ENCODE assay signal across 8 cellular contexts in the genomic region with DNA sequence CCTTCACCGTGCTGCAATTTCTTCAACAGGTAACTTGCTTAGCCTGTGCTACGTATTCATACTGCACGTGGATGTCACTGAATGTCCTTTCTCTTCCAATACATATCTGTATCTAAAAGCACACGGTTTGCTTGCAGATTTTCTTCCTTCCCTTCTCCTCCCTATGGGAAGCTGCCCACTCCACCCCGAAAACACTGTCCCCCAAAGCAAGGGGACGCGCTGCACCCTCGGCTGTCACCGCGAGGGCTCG. TPM values are rescaled to one million over a fixed set of nuclear protein-coding genes. Genes with fewer than 3 reads are reported as not detected.
DNase-seq lines count a peak whose midpoint lies in the region; ATAC-seq, FAIRE-seq and TF ChIP-seq lines count a peak whose summit lies in the region.

No MANE protein-coding gene starts in this region.

- peak; percentile 40 for DNase-seq in stimulated activated CD8-positive, alpha-beta memory T cell treated with anti-CD3 and anti-CD28 coated beads, Interleukin-7, amount 100 ng/mL, for 24 hours (ENCODE audit: low read depth)
- no peak for DNase-seq in stimulated activated CD8-positive, alpha-beta memory T cell treated with anti-CD3 and anti-CD28 coated beads, Interleukin-4, amount 100 ng/mL, for 48 hours
- peak; percentile 67 for DNase-seq in NCI-H2029 treated with DMSO at 0.1 percent for 48 hours (lab: John Stamatoyannopoulos, UW)
- no peak for DNase-seq in astrocyte (ENCODE audit: low read depth)
- DNase-seq in kidney epithelial cell (ENCODE audit: low read depth), result peak; percentile 1
- DNase-seq in suprapubic skin (ENCODE audit: low spot score in 2 of 2), result no peak
- no peak for DNase-seq in activated effector memory CD4-positive, alpha-beta T cell treated with anti-CD3 and anti-CD28 coated beads, Interleukin-2, amount 50 U/mL, for 16 hours

- H3K27me3 ChIP-seq in astrocyte (ENCODE audit: insufficient read depth, low read length), result no peaks in the 10 kb centered on the region
- H3K27me3 ChIP-seq in kidney epithelial cell (ENCODE audit: control insufficient read depth, insufficient read depth, low read length), result no peaks in the 10 kb centered on the region
- H3K27me3 ChIP-seq in suprapubic skin, result no peaks in the 10 kb centered on the region

- peaks cover 4% of the 10 kb centered on the region for H3K4me1 ChIP-seq in astrocyte (ENCODE audit: insufficient read depth, low read length)
- H3K4me1 ChIP-seq in suprapubic skin, result peaks cover 31% of the 10 kb centered on the region

- H3K9ac ChIP-seq in astrocyte (ENCODE audit: low read length), result peak overlapping the region; percentile 91

- ATAC-seq in HG02870 (IDR thresholded peaks at IDR 0.05; ENCODE audit: unreplicated experiment), result peak; percentile 14

- H3K9me3 ChIP-seq in astrocyte (ENCODE audit: insufficient read depth, low read depth, low read length) (no peaks in the 10 kb centered on the region), suprapubic skin (no peaks in the 10 kb centered on the region)

- H3K9me3 Mint-ChIP-seq in astrocyte (ENCODE audit: unreplicated experiment), result no peaks in the 10 kb centered on the region

- no peak for FAIRE-seq in astrocyte (lab: Jason Lieb, UNC)

- peak overlapping the region; percentile 92 for H3K4me2 ChIP-seq in astrocyte (ENCODE audit: low read length)

- H3K36me3 ChIP-seq in astrocyte (ENCODE audit: insufficient read depth, low read length), result no peaks in the 10 kb centered on the region
- H3K36me3 ChIP-seq in kidney epithelial cell (ENCODE audit: control insufficient read depth, insufficient read depth, low read length), result no peaks in the 10 kb centered on the region
- H3K36me3 ChIP-seq in suprapubic skin, result no peaks in the 10 kb centered on the region

- no peak for TF ChIP-seq CTCF in astrocyte (IDR thresholded peaks at IDR 0.05; ENCODE audit: insufficient read depth, low read depth, low read length)
- TF ChIP-seq CTCF in kidney epithelial cell (IDR thresholded peaks at IDR 0.05; ENCODE audit: insufficient read depth, low read length, poor library complexity, severe bottlenecking), result no peak
- no peak for TF ChIP-seq CTCF in suprapubic skin (IDR thresholded peaks at IDR 0.05)

- H4K20me1 ChIP-seq in astrocyte (ENCODE audit: insufficient read depth, low read length), result no peaks in the 10 kb centered on the region

- H3K79me2 ChIP-seq in astrocyte (ENCODE audit: insufficient read depth, low read length), result peaks cover 14% of the 10 kb centered on the region

- H3K27ac Mint-ChIP-seq in astrocyte (ENCODE audit: unreplicated experiment), result no peak overlapping the region

- H3K4me3 Mint-ChIP-seq in astrocyte (ENCODE audit: unreplicated experiment), result peak overlapping the region; percentile 89

- peaks cover 3% of the 10 kb centered on the region for H3K4me1 Mint-ChIP-seq in astrocyte (ENCODE audit: low read depth, unreplicated experiment)

- no peak for TF ChIP-seq POLR2A in suprapubic skin (IDR thresholded peaks at IDR 0.05)

- H3K27me3 Mint-ChIP-seq in astrocyte (ENCODE audit: low read depth, unreplicated experiment), result no peaks in the 10 kb centered on the region

- H3K4me3 ChIP-seq in astrocyte (ENCODE audit: insufficient read depth, low read depth, low read length), result peak overlapping the region; percentile 74
- peak overlapping the region; percentile 83 for H3K4me3 ChIP-seq in kidney epithelial cell (ENCODE audit: low read depth, low read length)
- H3K4me3 ChIP-seq in suprapubic skin, result peak overlapping the region; percentile 99

- WGBS in suprapubic skin, result 0% methylated on average over 11 of the region's 11 CpGs

- peak overlapping the region; percentile 67 for H2AFZ ChIP-seq in astrocyte (ENCODE audit: low read depth, low read length)

- no peak for TF ChIP-seq EP300 in suprapubic skin (IDR thresholded peaks at IDR 0.05)

- peak overlapping the region; percentile 87 for H3K27ac ChIP-seq in astrocyte (ENCODE audit: low read depth, low read length)
- H3K27ac ChIP-seq in suprapubic skin, result peak overlapping the region; percentile 98

- H3K36me3 Mint-ChIP-seq in astrocyte (ENCODE audit: low read depth, unreplicated experiment), result no peaks in the 10 kb centered on the region

RNA-seq across cellular contexts. Expression of gene TMX4, which starts 0.7 kb away (rescaled TPM):
- 17.3 and 20.4 TPM in 2 replicates for total RNA-seq in astrocyte
- total RNA-seq in kidney epithelial cell, result 17.9 and 18.8 TPM in 2 replicates
- 10 to 100 TPM; 16.2 to 24.2 (median 21.8) TPM for total RNA-seq in suprapubic skin

Comparison
In these comparisons a context has a peak if more than half of its experiments do, and no peak if none do; other contexts are left out.
1. DNase-seq: peak in stimulated activated CD8-positive, alpha-beta memory T cell treated with anti-CD3 and anti-CD28 coated beads, Interleukin-7, amount 100 ng/mL, for 24 hours (single experiment), NCI-H2029 treated with DMSO at 0.1 percent for 48 hours (single experiment) and kidney epithelial cell (single experiment); none in stimulated activated CD8-positive, alpha-beta memory T cell treated with anti-CD3 and anti-CD28 coated beads, Interleukin-4, amount 100 ng/mL, for 48 hours (single experiment), astrocyte (single experiment), suprapubic skin (0 of 2) and activated effector memory CD4-positive, alpha-beta T cell treated with anti-CD3 and anti-CD28 coated beads, Interleukin-2, amount 50 U/mL, for 16 hours (single experiment).
2. Peak in every context shown above with its lines, with median percentiles within 50 percentile points of each other: H3K4me3 ChIP-seq.